Comparison of ENCODE assay signal across 8 cellular contexts in genomic region chr6:3023663-3024483, GRCh38. TPM values are rescaled to one million over a fixed set of nuclear protein-coding genes. Genes with fewer than 3 reads are reported as not detected.
DNase-seq lines count a peak whose midpoint lies in the region; ATAC-seq and TF ChIP-seq lines count a peak whose summit lies in the region.

No MANE protein-coding gene starts in this region.

- no peaks in the 10 kb centered on the region for H3K9me3 ChIP-seq in SK-N-MC (ENCODE audit: low read depth, low read length)
- no peaks in the 10 kb centered on the region for H3K9me3 ChIP-seq in vagina

- peak overlapping the region; percentile 58 for H3K4me3 ChIP-seq in Jurkat, Clone E6-1 (ENCODE audit: low read length)
- peak overlapping the region; percentile 100 for H3K4me3 ChIP-seq in SK-N-MC
- peak overlapping the region; percentile 44 to 49 for H3K4me3 ChIP-seq in vagina

- peak overlapping the region; percentile 99 for H3K27ac ChIP-seq in SK-N-MC
- H3K27ac ChIP-seq in vagina: peak overlapping the region; percentile 87

- ATAC-seq in GM21723 (IDR thresholded peaks at IDR 0.05; ENCODE audit: unreplicated experiment): peak; percentile 71
- peak; percentile 97 for ATAC-seq in left cardiac atrium

- peaks cover 4% of the 10 kb centered on the region for H3K36me3 Mint-ChIP-seq in activated naive CD4-positive, alpha-beta T cell treated with anti-CD3 and anti-CD28 coated beads, Interleukin-2, amount 50 U/mL, for 24 hours

- intact Hi-C loops in left cardiac atrium (cut with DNase I) (no loop called here), vagina (cut with DNase I) (no loop called here)

- H3K9me3 Mint-ChIP-seq in activated naive CD4-positive, alpha-beta T cell treated with anti-CD3 and anti-CD28 coated beads, Interleukin-2, amount 50 U/mL, for 24 hours: no peaks in the 10 kb centered on the region

- H3K4me3 Mint-ChIP-seq in activated naive CD4-positive, alpha-beta T cell treated with anti-CD3 and anti-CD28 coated beads, Interleukin-2, amount 50 U/mL, for 24 hours: peak overlapping the region; percentile 92

- no peaks in the 10 kb centered on the region for H3K27me3 Mint-ChIP-seq in activated naive CD4-positive, alpha-beta T cell treated with anti-CD3 and anti-CD28 coated beads, Interleukin-2, amount 50 U/mL, for 24 hours

- H3K4me1 ChIP-seq in vagina: peaks cover 34% of the 10 kb centered on the region

- TF ChIP-seq POLR2A in vagina (IDR thresholded peaks at IDR 0.05): peak in 1 of 2 donors; percentile 50

- no peak for TF ChIP-seq CTCF in vagina (IDR thresholded peaks at IDR 0.05)

- DNase-seq in EH (ENCODE audit: low read depth): peak; percentile 96
- peak; percentile 90 for DNase-seq in Jurkat, Clone E6-1 (ENCODE audit: low read depth, low spot score)
- DNase-seq in SK-N-MC (ENCODE audit: low read depth, low spot score): peak; percentile 93
- peak; percentile 95 for DNase-seq in left cardiac atrium
- peak; percentile 66 for DNase-seq in renal cortical epithelial cell (ENCODE audit: low read depth)
- DNase-seq in vagina (ENCODE audit: extremely low spot score in 2 of 2): no peak

- no peaks in the 10 kb centered on the region for H3K27me3 ChIP-seq in vagina

- peaks cover 60% of the 10 kb centered on the region for H3K4me1 Mint-ChIP-seq in activated naive CD4-positive, alpha-beta T cell treated with anti-CD3 and anti-CD28 coated beads, Interleukin-2, amount 50 U/mL, for 24 hours

- peaks cover 23% of the 10 kb centered on the region for H3K36me3 ChIP-seq in SK-N-MC (ENCODE audit: insufficient read depth, low read length)
- peaks cover 0 to 13% of the 10 kb centered on the region in 2 donors for H3K36me3 ChIP-seq in vagina

- H3K27ac Mint-ChIP-seq in activated naive CD4-positive, alpha-beta T cell treated with anti-CD3 and anti-CD28 coated beads, Interleukin-2, amount 50 U/mL, for 24 hours: peak overlapping the region; percentile 82

- peak overlapping the region; percentile 91 for H3K9ac ChIP-seq in SK-N-MC (ENCODE audit: insufficient read length)

RNA-seq across cellular contexts. Expression of gene NQO2, which starts 24.2 kb away (rescaled TPM):
- polyA plus RNA-seq in Jurkat, Clone E6-1 (2012; ENCODE audit: insufficient read depth, insufficient read length): 81.8 TPM
- total RNA-seq in left cardiac atrium (10 to 100 TPM; 46.2 to 53.8 TPM), renal cortical epithelial cell (29.0 and 35.8 TPM in 2 replicates), vagina (11.8 TPM)

RNA-seq across cellular contexts. Expression of gene RIPK1, which starts 44.4 kb away (rescaled TPM):
- polyA plus RNA-seq in Jurkat, Clone E6-1 (2012; ENCODE audit: insufficient read depth, insufficient read length): 14.2 TPM
- total RNA-seq in left cardiac atrium (10 to 100 TPM; 10.6 to 13.1 TPM), renal cortical epithelial cell (30.0 and 48.9 TPM in 2 replicates), vagina (27.0 TPM)

RNA-seq across cellular contexts. Expression of gene SERPINB6, which starts 52.5 kb away (rescaled TPM):
- not detected for polyA plus RNA-seq in Jurkat, Clone E6-1 (2012; ENCODE audit: insufficient read depth, insufficient read length)
- 100 to 1,000 TPM; 218 to 225 TPM for total RNA-seq in left cardiac atrium
- total RNA-seq in renal cortical epithelial cell: 113 and 137 TPM in 2 replicates
- total RNA-seq in vagina: 93.8 TPM

Comparison
In these comparisons a context has a peak if more than half of its experiments do, and no peak if none do; other contexts are left out.
1. DNase-seq: peak in EH (single experiment), Jurkat, Clone E6-1 (single experiment), SK-N-MC (single experiment), left cardiac atrium (single experiment) and renal cortical epithelial cell (single experiment); none in vagina (0 of 2).
2. H3K4me3 ChIP-seq: peak in every context shown above with its lines; median percentile 100 in SK-N-MC; 58 in Jurkat, Clone E6-1; 46 in vagina.